ENCODE assay signal across 23 cellular contexts in the genomic region with DNA sequence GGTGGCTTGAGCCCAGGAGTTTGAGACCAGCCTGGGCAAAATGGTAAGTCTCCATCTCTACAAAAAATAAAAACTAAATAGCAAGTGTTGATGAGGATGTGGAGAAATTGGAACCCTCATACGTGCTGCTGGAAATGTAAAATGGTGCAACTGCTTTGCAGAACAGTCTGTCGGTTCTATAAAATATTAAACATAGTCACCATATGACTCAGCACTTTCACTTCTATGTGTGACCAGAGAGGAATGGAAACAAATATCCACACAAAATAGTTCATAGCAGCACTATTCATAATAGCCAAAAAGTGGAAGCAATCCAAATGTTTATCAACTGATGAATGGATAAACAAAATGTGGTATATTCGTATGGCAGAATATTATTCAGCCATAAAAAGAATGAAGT.
DNase-seq lines count a peak whose midpoint lies in the region; ATAC-seq, FAIRE-seq and TF ChIP-seq lines count a peak whose summit lies in the region.
"Had no signal": no experiment of that assay in that cellular context is flagged by ENCODE, and none has a peak within 500 bp of the region (broad histone marks: within the 10 kb centered on the region; RNA-seq: fewer than 3 reads in every experiment).

No MANE protein-coding gene starts in this region.

- H3K4me1 ChIP-seq in mucosa of descending colon (ENCODE audit: low read depth) = no peaks in the 10 kb centered on the region
- H3K4me1 ChIP-seq: esophagus muscularis mucosa, heart left ventricle, sigmoid colon had no signal

- DNase-seq in A172 (ENCODE audit: low spot score) = peak; percentile 11
- DNase-seq in lower leg skin (ENCODE audit: low spot score in 2 of 2) = no peak
- DNase-seq in GM12891 (ENCODE audit: insufficient read length, low spot score) = no peak
- no peak for DNase-seq in mucosa of descending colon
- DNase-seq: brain microvascular endothelial cell; CD4-positive, alpha-beta memory T cell; dorsolateral prefrontal cortex; EL; heart left ventricle; kidney; NCI-H2029 treated with DMSO at 0.1 percent for 48 hours; NCI-H526 treated with DMSO at 0.1 percent for 48 hours; RPMI8226; sigmoid colon; stimulated activated CD4-positive, alpha-beta T cell treated with anti-CD3 and anti-CD28 coated beads, Interleukin-4, amount 100 ng/mL, for 24 hours; thyroid gland had no signal

- no peak for TF ChIP-seq CTCF in lower leg skin (IDR thresholded peaks at IDR 0.05)
- no peak for TF ChIP-seq CTCF in mucosa of descending colon (IDR thresholded peaks at IDR 0.05)

- no peaks in the 10 kb centered on the region for H3K9me3 ChIP-seq in mucosa of descending colon
- H3K9me3 ChIP-seq: esophagus muscularis mucosa, heart left ventricle, sigmoid colon, thyroid gland had no signal

- no peaks in the 10 kb centered on the region for H3K36me3 ChIP-seq in mucosa of descending colon (ENCODE audit: low read depth)
- H3K36me3 ChIP-seq: brain microvascular endothelial cell, esophagus muscularis mucosa, heart left ventricle, sigmoid colon, thyroid gland had no signal

- 53 to 77% methylated on average over 3 of the region's 3 CpGs for WGBS in lower leg skin, 2 donors

- ATAC-seq in GM19397 (IDR thresholded peaks at IDR 0.05; ENCODE audit: unreplicated experiment) = peak; percentile 69
- peak; percentile 88 for ATAC-seq in HG02938 (IDR thresholded peaks at IDR 0.05; ENCODE audit: unreplicated experiment)
- ATAC-seq in HG03558 (IDR thresholded peaks at IDR 0.05; ENCODE audit: extremely low read depth, unreplicated experiment) = peak; percentile 40
- no peak for ATAC-seq in mucosa of descending colon
- no peak for ATAC-seq in HG02571 (IDR thresholded peaks at IDR 0.05; ENCODE audit: unreplicated experiment)
- ATAC-seq: activated CD4-positive, CD25-positive, alpha-beta regulatory T cell treated with anti-CD3 and anti-CD28 coated beads, Interleukin-2, amount 50 U/mL, for 24 hours; HCT116; heart left ventricle had no signal

- no peak overlapping the region for H3K4me3 ChIP-seq in lower leg skin (ENCODE audit: low read depth, poor library complexity, severe bottlenecking)
- H3K4me3 ChIP-seq in mucosa of descending colon = no peak overlapping the region
- H3K4me3 ChIP-seq: dorsolateral prefrontal cortex, esophagus muscularis mucosa, heart left ventricle, sigmoid colon, thyroid gland had no signal

- intact Hi-C loops in lower leg skin (cut with DNase I; ENCODE audit: low total_unique reads) = no loop called here
- intact Hi-C loops in mucosa of descending colon (cut with DNase I, micrococcal nuclease) = no loop called here

- TF ChIP-seq POLR2A in lower leg skin (IDR thresholded peaks at IDR 0.05) (no peak), GM12891 (IDR thresholded peaks at IDR 0.05; ENCODE audit: low read depth, low read length) (no peak)

- FAIRE-seq in GM12891 (lab: Jason Lieb, UNC) = no peak
- FAIRE-seq: kidney had no signal

TF ChIP-seq in GM12891, 5 proteins besides CTCF, POLR2A, EP300 and RAD21:
- no peak for TF ChIP-seq POLR2AphosphoS5 (IDR thresholded peaks at IDR 0.05; ENCODE audit: low read depth, low read length)

Comparison
In these comparisons a context has a peak if more than half of its experiments do, and no peak if none do; other contexts are left out.
1. ATAC-seq: peak in GM19397 (single experiment), HG02938 (single experiment) and HG03558 (single experiment); none in mucosa of descending colon (single experiment) and HG02571 (single experiment).